9 cellular contexts compared by ENCODE assay signal in genomic region chr5:159010611-159011497, GRCh38.
DNase-seq lines count a peak whose midpoint lies in the region; ATAC-seq and TF ChIP-seq lines count a peak whose summit lies in the region.
"Had no signal": no experiment of that assay in that cellular context is flagged by ENCODE, and none has a peak within 500 bp of the region (broad histone marks: within the 10 kb centered on the region; RNA-seq: fewer than 3 reads in every experiment).

No MANE protein-coding gene starts in this region.

- no peaks in the 10 kb centered on the region for H3K36me3 ChIP-seq in tibial nerve

- WGBS in tibial nerve, 2 donors = 21 to 33% methylated on average over 16 of the region's 16 CpGs

- no peak for TF ChIP-seq POLR2A in tibial nerve (IDR thresholded peaks at IDR 0.05)

- DNase-seq in GM20000 (ENCODE audit: low spot score) (peak; percentile 69), foreskin fibroblast (peak in 1 of 2 donors; percentile 60), tibial nerve (ENCODE audit: low spot score in 2 of 2) (no peak), T1000 (lab: John Stamatoyannopoulos, UW) (no peak), GOT3 (lab: John Stamatoyannopoulos, UW) (no peak)
- DNase-seq in central memory CD4-positive, alpha-beta T cell = no peak

- no peak for TF ChIP-seq EP300 in tibial nerve (IDR thresholded peaks at IDR 0.05)

- H3K27ac ChIP-seq in tibial nerve = peak overlapping the region in 3 of 4 donors; percentile 58 to 75 (median 65)
- H3K27ac ChIP-seq: epithelial cell of prostate had no signal

- peak; percentile 85 for ATAC-seq in HG03521 (IDR thresholded peaks at IDR 0.05; ENCODE audit: unreplicated experiment)

- TF ChIP-seq CTCF in GM20000 (IDR thresholded peaks at IDR 0.05; ENCODE audit: extremely low read depth, missing control alignments) (no peak), foreskin fibroblast (IDR thresholded peaks at IDR 0.05; ENCODE audit: low read depth, low read length) (no peak), tibial nerve (IDR thresholded peaks at IDR 0.05) (no peak)

- H3K4me3 ChIP-seq in GM08714 (ENCODE audit: low read length) (peak overlapping the region; percentile 65), foreskin fibroblast (ENCODE audit: low read depth in 1 of 2, low read length in 2 of 2) (peak overlapping the region; percentile 12 to 27), tibial nerve (peak overlapping the region in 1 of 4 donors; percentile 16)

- H3K27me3 ChIP-seq in tibial nerve = no peaks in the 10 kb centered on the region

- H3K4me1 ChIP-seq in tibial nerve = peaks cover 0 to 25% (median 13%) of the 10 kb centered on the region in 4 donors

- H3K9me3 ChIP-seq in tibial nerve = no peaks in the 10 kb centered on the region
